ENCODE assay signal across 26 cellular contexts in the genomic region with DNA sequence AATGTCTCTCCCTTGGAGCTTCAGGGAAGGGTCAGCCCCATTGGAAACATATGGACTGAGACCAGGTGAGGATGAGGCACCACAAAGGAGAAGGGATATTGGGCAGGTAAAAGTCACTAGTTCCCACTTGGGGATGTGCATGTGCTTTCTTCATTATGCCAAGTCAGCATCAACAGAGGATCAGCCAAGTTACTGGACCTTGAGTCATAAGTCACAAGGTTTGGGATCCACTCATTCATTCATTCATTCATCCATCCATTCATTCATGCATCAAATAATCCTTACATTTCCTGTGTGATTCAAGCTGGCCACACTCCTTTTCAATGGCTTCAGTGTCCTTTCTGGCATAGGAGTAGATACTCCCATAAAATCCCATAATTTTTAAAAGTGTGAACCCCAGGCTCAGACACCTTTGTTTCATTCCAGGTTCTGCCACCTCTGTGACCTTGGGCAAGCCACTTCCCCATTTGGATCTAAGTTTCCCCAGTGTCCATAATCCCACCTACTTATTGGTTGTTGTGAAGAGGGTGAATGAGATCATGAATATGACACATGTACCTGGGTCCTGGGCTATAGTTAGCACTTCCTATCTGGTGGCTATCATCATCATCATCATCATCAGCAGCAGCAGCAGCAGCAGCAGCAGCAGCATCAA.
A peak's percentile ranks its signal among the peaks of the same experiment; 100 is the strongest.
DNase-seq lines count a peak whose midpoint lies in the region; ATAC-seq, FAIRE-seq and TF ChIP-seq lines count a peak whose summit lies in the region.
"Had no signal": no experiment of that assay in that cellular context is flagged by ENCODE, and none has a peak within 500 bp of the region (broad histone marks: within the 10 kb centered on the region; RNA-seq: fewer than 3 reads in every experiment).

No MANE protein-coding gene starts in this region.

- H3K4me1 ChIP-seq in HepG2 (ENCODE audit: insufficient read depth, low read length) (no peaks in the 10 kb centered on the region), right lobe of liver (no peaks in the 10 kb centered on the region)
- H3K4me1 ChIP-seq: BE2C; BLaER1 treated with 17β-estradiol and CSF1 and Interleukin-3, amounts not matched to agents 10 nM and 100 nM had no signal

- no peak overlapping the region for H3K4me2 ChIP-seq in HepG2 (ENCODE audit: low read depth, low read length)
- H3K4me2 ChIP-seq: BLaER1 treated with 17β-estradiol and CSF1 and Interleukin-3, amounts not matched to agents 10 nM and 100 nM had no signal

- H3K36me3 Mint-ChIP-seq in glutamatergic neuron (ENCODE audit: unreplicated experiment): peaks cover 19% of the 10 kb centered on the region
- H3K36me3 Mint-ChIP-seq: CD14-positive monocyte; CD8-positive, alpha-beta memory T cell had no signal

- no peaks in the 10 kb centered on the region for H3K9me3 Mint-ChIP-seq in glutamatergic neuron (ENCODE audit: unreplicated experiment)

- TF ChIP-seq CTCF in HepG2 (CRISPR knock-in tag; IDR thresholded peaks at IDR 0.05) (no peak), right lobe of liver (IDR thresholded peaks at IDR 0.05) (no peak), glutamatergic neuron (IDR thresholded peaks at IDR 0.05; ENCODE audit: partially characterized antibody, unreplicated experiment) (no peak)

- H3K4me3 Mint-ChIP-seq in glutamatergic neuron (ENCODE audit: unreplicated experiment): no peak overlapping the region
- H3K4me3 Mint-ChIP-seq: CD4-positive, alpha-beta T cell; CD8-positive, alpha-beta memory T cell; H9; HFFc6 had no signal

- H3K27ac Mint-ChIP-seq in glutamatergic neuron (ENCODE audit: unreplicated experiment): peak overlapping the region; percentile 72
- H3K27ac Mint-ChIP-seq: CD4-positive, alpha-beta T cell; CD8-positive, alpha-beta memory T cell; H9; HFFc6 had no signal

- no peak for TF ChIP-seq POLR2A in HepG2 (IDR thresholded peaks at IDR 0.05; ENCODE audit: insufficient read depth in 1 of 2, low read depth in 2 of 2, low read length in 2 of 2)
- TF ChIP-seq POLR2A in right lobe of liver (IDR thresholded peaks at IDR 0.05): no peak

- intact Hi-C loops in HepG2 (cut with micrococcal nuclease; ENCODE audit: unreplicated experiment): loop anchor here (5.0 kb wide), 1 partner anchor 122 kb away; no protein-coding TSS in a partner anchor
- intact Hi-C loops in right lobe of liver (cut with DNase I): no loop called here

- CTCF ChIA-PET in HepG2 (lab: Yijun Ruan, JAX; ENCODE audit: low intra/inter-chr PET ratio, low total read pairs): no interaction called here

- no peak overlapping the region for H3K4me3 ChIP-seq in HepG2 (replicated peaks in 1 of 3; ENCODE audit: insufficient read depth in 1 of 3, low read depth in 2 of 3, low read length in 3 of 3)
- H3K4me3 ChIP-seq in right lobe of liver: no peak overlapping the region
- H3K4me3 ChIP-seq: BLaER1 treated with 17β-estradiol and CSF1 and Interleukin-3, amounts not matched to agents 10 nM and 100 nM; GM23248 had no signal

- no peak overlapping the region for H3K9ac ChIP-seq in HepG2 (ENCODE audit: insufficient read depth, low read depth, low read length)
- H3K9ac ChIP-seq: BLaER1 treated with 17β-estradiol and CSF1 and Interleukin-3, amounts not matched to agents 10 nM and 100 nM; GM23248 had no signal

- no peak overlapping the region for H2AFZ ChIP-seq in HepG2 (ENCODE audit: low read length)
- H2AFZ ChIP-seq: GM23248 had no signal

- H3K27me3 ChIP-seq in HepG2 (ENCODE audit: control insufficient read depth in 1 of 2, insufficient read depth in 2 of 2, low read length in 2 of 2) (peaks cover 3 to 20% of the 10 kb centered on the region in 2 experiments; a peak in 3 of 5 replicates), right lobe of liver (no peaks in the 10 kb centered on the region)
- H3K27me3 ChIP-seq: BLaER1 treated with 17β-estradiol and CSF1 and Interleukin-3, amounts not matched to agents 10 nM and 100 nM had no signal

- H3K27ac ChIP-seq in HepG2 (ENCODE audit: extremely low read length, insufficient read depth, low read length): no peak overlapping the region
- no peak overlapping the region for H3K27ac ChIP-seq in right lobe of liver
- H3K27ac ChIP-seq: 22Rv1; BLaER1 treated with 17β-estradiol and CSF1 and Interleukin-3, amounts not matched to agents 10 nM and 100 nM; GM23248 had no signal

- in situ Hi-C loops in HepG2 (cut with HindIII; ENCODE audit: extremely low pct_ligation_motif_present, low pct_unique_long_range_greater_than_20kb): no loop called here

- ATAC-seq in HepG2 (no peak), right lobe of liver (no peak), HG02610 (IDR thresholded peaks at IDR 0.05; ENCODE audit: unreplicated experiment) (no peak), GM21526 (IDR thresholded peaks at IDR 0.05; ENCODE audit: low FRiP score, unreplicated experiment) (no peak)
- ATAC-seq: HCT116 had no signal

- H3K79me2 ChIP-seq in HepG2 (ENCODE audit: insufficient read depth, low read length): no peaks in the 10 kb centered on the region

- H3K36me3 ChIP-seq in HepG2 (replicated peaks in 1 of 2; ENCODE audit: control insufficient read depth in 1 of 2, insufficient read depth in 2 of 2, low read length in 2 of 2) (no peaks in the 10 kb centered on the region), right lobe of liver (no peaks in the 10 kb centered on the region)
- H3K36me3 ChIP-seq: BE2C; BLaER1 treated with 17β-estradiol and CSF1 and Interleukin-3, amounts not matched to agents 10 nM and 100 nM had no signal

- H3K9me3 ChIP-seq in HepG2 (ENCODE audit: low read length) (no peaks in the 10 kb centered on the region), right lobe of liver (no peaks in the 10 kb centered on the region)
- H3K9me3 ChIP-seq: BE2C had no signal

- TF ChIP-seq EP300 in HepG2 (IDR thresholded peaks at IDR 0.05; ENCODE audit: low read depth in 2 of 2, low read length in 2 of 2) (no peak), HepG2 (CRISPR knock-in tag; IDR thresholded peaks at IDR 0.05; ENCODE audit: borderline replicate concordance) (no peak)

- DNase-seq in HepG2 (ENCODE audit: low spot score): no peak
- no peak for DNase-seq in right lobe of liver
- peak; percentile 4 for DNase-seq in RKO (ENCODE audit: low spot score)
- no peak for DNase-seq in glutamatergic neuron
- DNase-seq in activated naive CD4-positive, alpha-beta T cell (lab: John Stamatoyannopoulos, UW): no peak
- DNase-seq: ACHN; AML-193; BE2C; CD4-positive, alpha-beta T cell; CD8-positive, alpha-beta memory T cell; DMS 273 treated with DMSO at 0.1 percent for 48 hours; DMS79; EL; GDM1; GM23248; H9; HFFc6 had no signal

- H3K27me3 Mint-ChIP-seq in glutamatergic neuron (ENCODE audit: unreplicated experiment): peaks cover 3% of the 10 kb centered on the region

- TF ChIP-seq RAD21 in HepG2 (CRISPR knock-in tag; IDR thresholded peaks at IDR 0.05): no peak

- POLR2A ChIA-PET in HepG2 (lab: Yijun Ruan, JAX): no interaction called here

- BruUV-seq in HepG2 (replicated peaks; lab: Mats Ljungman, UMichigan): no TSS peak

- H4K20me1 ChIP-seq in HepG2 (ENCODE audit: insufficient read depth, low read length): no peaks in the 10 kb centered on the region
- H4K20me1 ChIP-seq: BLaER1 treated with 17β-estradiol and CSF1 and Interleukin-3, amounts not matched to agents 10 nM and 100 nM had no signal

- FAIRE-seq in HepG2 (lab: Jason Lieb, UNC): no peak
- FAIRE-seq: A204.1, D721Med, GM12892 had no signal

- H3K4me1 Mint-ChIP-seq in glutamatergic neuron (ENCODE audit: low read depth, unreplicated experiment): peaks cover 11% of the 10 kb centered on the region
- H3K4me1 Mint-ChIP-seq: CD14-positive monocyte; CD8-positive, alpha-beta memory T cell had no signal

TF ChIP-seq in HepG2, 621 proteins besides CTCF, POLR2A, EP300 and RAD21 (continues in another document):
- peak; percentile 7; the same call in 1 of the 2 replicates for TF ChIP-seq CREB1 (IDR thresholded peaks at IDR 0.05)
- TF ChIP-seq CREB1 (CRISPR knock-in tag; IDR thresholded peaks at IDR 0.05): no peak
- no peak for TF ChIP-seq ZNF354B (CRISPR knock-in tag; IDR thresholded peaks at IDR 0.05)
- TF ChIP-seq, protein P1, sequence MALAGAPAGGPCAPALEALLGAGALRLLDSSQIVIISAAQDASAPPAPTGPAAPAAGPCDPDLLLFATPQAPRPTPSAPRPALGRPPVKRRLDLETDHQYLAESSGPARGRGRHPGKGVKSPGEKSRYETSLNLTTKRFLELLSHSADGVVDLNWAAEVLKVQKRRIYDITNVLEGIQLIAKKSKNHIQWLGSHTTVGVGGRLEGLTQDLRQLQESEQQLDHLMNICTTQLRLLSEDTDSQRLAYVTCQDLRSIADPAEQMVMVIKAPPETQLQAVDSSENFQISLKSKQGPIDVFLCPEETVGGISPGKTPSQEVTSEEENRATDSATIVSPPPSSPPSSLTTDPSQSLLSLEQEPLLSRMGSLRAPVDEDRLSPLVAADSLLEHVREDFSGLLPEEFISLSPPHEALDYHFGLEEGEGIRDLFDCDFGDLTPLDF (CRISPR knock-in tag; IDR thresholded peaks at IDR 0.05): no peak
- TF ChIP-seq, protein P2, sequence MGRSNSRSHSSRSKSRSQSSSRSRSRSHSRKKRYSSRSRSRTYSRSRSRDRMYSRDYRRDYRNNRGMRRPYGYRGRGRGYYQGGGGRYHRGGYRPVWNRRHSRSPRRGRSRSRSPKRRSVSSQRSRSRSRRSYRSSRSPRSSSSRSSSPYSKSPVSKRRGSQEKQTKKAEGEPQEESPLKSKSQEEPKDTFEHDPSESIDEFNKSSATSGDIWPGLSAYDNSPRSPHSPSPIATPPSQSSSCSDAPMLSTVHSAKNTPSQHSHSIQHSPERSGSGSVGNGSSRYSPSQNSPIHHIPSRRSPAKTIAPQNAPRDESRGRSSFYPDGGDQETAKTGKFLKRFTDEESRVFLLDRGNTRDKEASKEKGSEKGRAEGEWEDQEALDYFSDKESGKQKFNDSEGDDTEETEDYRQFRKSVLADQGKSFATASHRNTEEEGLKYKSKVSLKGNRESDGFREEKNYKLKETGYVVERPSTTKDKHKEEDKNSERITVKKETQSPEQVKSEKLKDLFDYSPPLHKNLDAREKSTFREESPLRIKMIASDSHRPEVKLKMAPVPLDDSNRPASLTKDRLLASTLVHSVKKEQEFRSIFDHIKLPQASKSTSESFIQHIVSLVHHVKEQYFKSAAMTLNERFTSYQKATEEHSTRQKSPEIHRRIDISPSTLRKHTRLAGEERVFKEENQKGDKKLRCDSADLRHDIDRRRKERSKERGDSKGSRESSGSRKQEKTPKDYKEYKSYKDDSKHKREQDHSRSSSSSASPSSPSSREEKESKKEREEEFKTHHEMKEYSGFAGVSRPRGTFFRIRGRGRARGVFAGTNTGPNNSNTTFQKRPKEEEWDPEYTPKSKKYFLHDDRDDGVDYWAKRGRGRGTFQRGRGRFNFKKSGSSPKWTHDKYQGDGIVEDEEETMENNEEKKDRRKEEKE (IDR thresholded peaks at IDR 0.05): no peak
- TF ChIP-seq, protein P3, sequence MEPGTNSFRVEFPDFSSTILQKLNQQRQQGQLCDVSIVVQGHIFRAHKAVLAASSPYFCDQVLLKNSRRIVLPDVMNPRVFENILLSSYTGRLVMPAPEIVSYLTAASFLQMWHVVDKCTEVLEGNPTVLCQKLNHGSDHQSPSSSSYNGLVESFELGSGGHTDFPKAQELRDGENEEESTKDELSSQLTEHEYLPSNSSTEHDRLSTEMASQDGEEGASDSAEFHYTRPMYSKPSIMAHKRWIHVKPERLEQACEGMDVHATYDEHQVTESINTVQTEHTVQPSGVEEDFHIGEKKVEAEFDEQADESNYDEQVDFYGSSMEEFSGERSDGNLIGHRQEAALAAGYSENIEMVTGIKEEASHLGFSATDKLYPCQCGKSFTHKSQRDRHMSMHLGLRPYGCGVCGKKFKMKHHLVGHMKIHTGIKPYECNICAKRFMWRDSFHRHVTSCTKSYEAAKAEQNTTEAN (CRISPR knock-in tag; conservative IDR thresholded peaks at IDR 0.05): no peak
